Comparison of ENCODE assay signal across 8 cellular contexts in the genomic region with DNA sequence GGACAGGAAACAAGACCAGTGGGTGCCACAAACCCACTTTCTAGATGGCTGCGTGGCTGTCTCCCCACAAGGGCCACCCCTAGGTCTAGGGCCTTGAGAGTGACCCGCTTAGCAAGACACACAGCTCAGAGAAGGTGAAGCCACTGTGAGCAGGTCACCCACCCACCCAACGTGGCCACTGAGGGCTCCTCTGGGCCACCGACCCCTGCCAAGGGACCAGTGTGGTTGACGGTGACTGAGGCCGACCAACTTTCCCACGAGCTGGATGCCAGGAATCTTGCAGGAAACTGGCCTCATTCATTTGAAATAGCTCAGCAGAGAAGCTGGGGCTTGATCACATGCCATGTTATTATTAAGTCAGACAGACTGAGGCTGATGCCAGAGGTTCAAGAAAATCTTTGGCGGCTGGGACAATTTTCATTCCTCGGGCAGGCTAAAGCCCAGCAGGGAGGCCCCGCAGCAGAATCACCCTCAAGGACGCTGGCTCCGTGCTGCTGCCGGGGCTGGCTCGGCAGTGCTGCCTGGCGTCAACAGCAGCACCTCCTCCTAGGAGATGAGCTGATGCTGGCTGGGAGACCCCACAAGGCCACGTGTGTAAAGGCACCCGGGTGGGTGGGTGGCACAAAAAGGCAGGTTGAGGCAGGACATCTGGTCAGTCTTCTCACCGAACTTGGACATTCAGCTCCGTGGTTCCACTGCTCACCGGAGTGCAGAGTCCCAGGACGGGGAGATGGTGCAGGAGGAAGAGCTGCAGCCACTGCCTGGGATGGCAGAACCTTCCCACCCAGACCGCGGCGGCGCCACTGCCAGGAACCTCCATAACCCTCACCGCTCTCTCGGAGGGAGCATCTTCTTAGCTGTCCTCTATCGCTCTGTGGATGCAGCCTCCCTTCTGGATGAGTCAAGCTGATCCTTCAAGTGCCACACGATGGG. TPM values are rescaled to one million over a fixed set of nuclear protein-coding genes. Genes with fewer than 3 reads are reported as not detected.
A peak's percentile ranks its signal among the peaks of the same experiment; 100 is the strongest.
DNase-seq lines count a peak whose midpoint lies in the region; ATAC-seq, FAIRE-seq and TF ChIP-seq lines count a peak whose summit lies in the region.
"Had no signal": no experiment of that assay in that cellular context is flagged by ENCODE, and none has a peak within 500 bp of the region (broad histone marks: within the 10 kb centered on the region; RNA-seq: fewer than 3 reads in every experiment).

No MANE protein-coding gene starts in this region.

- FAIRE-seq in RCC 7860 (lab: Jason Lieb, UNC): no peak

- 73% methylated on average over 2 of the region's 29 CpGs for WGBS in right lobe of liver (ENCODE audit: insufficient coverage, low coverage, low lambda C conversion rate, missing lambda C conversion rate)

- H3K4me3 ChIP-seq in MG63 (no peak overlapping the region), dorsolateral prefrontal cortex (peak overlapping the region in 3 of 59 donors; percentile 8 to 27 (median 10)), right lobe of liver (no peak overlapping the region)
- H3K4me3 ChIP-seq: neural progenitor cell had no signal

- peak in 2 of 4 donors; percentile 1 to 5 for ATAC-seq in right lobe of liver
- ATAC-seq in HG03571 (IDR thresholded peaks at IDR 0.05; ENCODE audit: unreplicated experiment): no peak

- TF ChIP-seq POLR2A in right lobe of liver (IDR thresholded peaks at IDR 0.05): no peak

- H3K36me3 ChIP-seq in MG63 (peaks cover 64% of the 10 kb centered on the region), right lobe of liver (no peaks in the 10 kb centered on the region)
- H3K36me3 ChIP-seq: neural progenitor cell had no signal

- peak in 1 of 56 donors; percentile 4 for TF ChIP-seq CTCF in dorsolateral prefrontal cortex (IDR thresholded peaks at IDR 0.05 in 54 of 56, conservative IDR thresholded peaks at IDR 0.05 in 2 of 56; ENCODE audit: low read depth in 1 of 56, partially characterized antibody in 56 of 56)
- no peak for TF ChIP-seq CTCF in right lobe of liver (IDR thresholded peaks at IDR 0.05)

- intact Hi-C loops in dorsolateral prefrontal cortex (cut with DNase I) (loop anchor here (2.0 to 10.0 kb wide), 4 partner anchors 61 to 475 kb away; a partner anchor contains a TSS), right lobe of liver (cut with DNase I) (loop anchor here in 1 of 2 donors (10.0 kb wide), 1 partner anchor 55 kb away; no protein-coding TSS in a partner anchor)

- H3K9me3 ChIP-seq in MG63 (no peaks in the 10 kb centered on the region), right lobe of liver (no peaks in the 10 kb centered on the region)

- no peaks in the 10 kb centered on the region for H3K4me1 ChIP-seq in right lobe of liver

- H3K27me3 ChIP-seq in MG63: no peaks in the 10 kb centered on the region
- H3K27me3 ChIP-seq in dorsolateral prefrontal cortex: no peaks in the 10 kb centered on the region
- no peaks in the 10 kb centered on the region for H3K27me3 ChIP-seq in right lobe of liver
- H3K27me3 ChIP-seq: neural progenitor cell had no signal

- H3K27ac ChIP-seq in dorsolateral prefrontal cortex (peak overlapping the region in 58 of 59 donors; percentile 70 to 99 (median 94)), right lobe of liver (no peak overlapping the region), temporal lobe (ENCODE audit: low read depth, low read length) (peak overlapping the region; percentile 95)

- DNase-seq in MG63 (peak; percentile 89), dorsolateral prefrontal cortex (peak in 5 of 10 donors; percentile 18 to 54 (median 29)), right lobe of liver (peak; percentile 12 to 46 (median 40)), occipital lobe (lab: John Stamatoyannopoulos, UW) (no peak), RCC 7860 (ENCODE audit: low spot score) (no peak)

RNA-seq across cellular contexts. Expression of a gene that starts 57.8 kb away (rescaled TPM):
- 20.9 and 24.4 TPM in 2 replicates for total RNA-seq in MG63 (2014; rRNA removed; shearing (Covaris generic); ENCODE audit: low replicate concordance)
- total RNA-seq in dorsolateral prefrontal cortex (10 to 100 TPM; 26.9 to 54.0 (median 37.1) TPM), right lobe of liver (10 to 100 TPM in 4 of 6 experiments, 1 to 10 TPM in 2; 8.6 to 17.6 (median 11.6) TPM), temporal lobe (53.6 TPM), occipital lobe (78.6 TPM)

Comparison
In these comparisons a context has a peak if more than half of its experiments do, and no peak if none do; other contexts are left out.
1. DNase-seq: peak in MG63 (single experiment) and right lobe of liver (3 of 3); none in occipital lobe (single experiment) and RCC 7860 (single experiment).
2. H3K27ac ChIP-seq: peak in dorsolateral prefrontal cortex (58 of 59) and temporal lobe (single experiment); none in right lobe of liver (0 of 3).